Comparison of ENCODE assay signal across 17 cellular contexts in genomic region chr2:192578780-192579179, GRCh38.
"Had no signal": no experiment of that assay in that cellular context is flagged by ENCODE, and none has a peak within 500 bp of the region (broad histone marks: within the 10 kb centered on the region; RNA-seq: fewer than 3 reads in every experiment).

No MANE protein-coding gene starts in this region.

- H3K9me3 ChIP-seq: spleen, testis, upper lobe of left lung had no signal

- DNase-seq: activated CD4-positive, alpha-beta T cell treated with anti-CD3 and anti-CD28 coated beads for 1 hour; activated CD4-positive, alpha-beta T cell treated with anti-CD3 and anti-CD28 coated beads, Interleukin-2, amount 50 U/mL, for 1 hour; activated CD8-positive, alpha-beta T cell treated with anti-CD3 and anti-CD28 coated beads, Interleukin-2, amount 10 ng/mL, durations not matched to agents 7 days and 5 days; aorta; central memory CD4-positive, alpha-beta T cell; dermis blood vessel endothelial cell; effector CD8-positive, alpha-beta T cell; foreskin keratinocyte; left ventricle myocardium superior; spleen; stimulated activated CD4-positive, alpha-beta T cell treated with anti-CD3 and anti-CD28 coated beads, Interleukin-4, amount 100 ng/mL, for 1 hour; stimulated activated naive CD4-positive, alpha-beta T cell; testis; upper lobe of left lung had no signal

- ATAC-seq: activated CD8-positive, alpha-beta T cell treated with anti-CD3 and anti-CD28 coated beads, Interleukin-2, amount 10 ng/mL, durations not matched to agents 7 days and 5 days; activated naive CD4-positive, alpha-beta T cell treated with anti-CD3 and anti-CD28 coated beads, Interleukin-2, amount 50 U/mL, for 72 hours; activated T-helper 17 cell treated with anti-CD3 and anti-CD28 coated beads, Interleukin-2, amount 50 U/mL, for 72 hours; foreskin keratinocyte; left ventricle myocardium superior; natural killer cell treated with Interleukin-12 subunit alpha and Interleukin-12 subunit beta and Interleukin-15 and Interleukin-18, amount 100 ng/mL, for 72 hours had no signal

- H3K27ac ChIP-seq: foreskin keratinocyte, spleen, testis, upper lobe of left lung had no signal

- H3K27me3 ChIP-seq: foreskin keratinocyte, spleen, testis, upper lobe of left lung had no signal

- H3K4me3 ChIP-seq: spleen, testis, upper lobe of left lung had no signal

- H3K4me1 ChIP-seq: foreskin keratinocyte, spleen, testis, upper lobe of left lung had no signal

- H3K36me3 ChIP-seq: spleen, upper lobe of left lung had no signal
